In genomic region chr19:39390759-39391592, GRCh38 we compare ENCODE assay signal across 8 cellular contexts. TPM values are rescaled to one million over a fixed set of nuclear protein-coding genes. Genes with fewer than 3 reads are reported as not detected.
DNase-seq lines count a peak whose midpoint lies in the region; ATAC-seq, FAIRE-seq and TF ChIP-seq lines count a peak whose summit lies in the region.

TSS of gene MED29 (plus strand) at chr19:39391378. CDS start at chr19:39391423, 45 bp downstream.
TSS of gene PAF1 (minus strand) at chr19:39391106. CDS start at chr19:39390864, 242 bp downstream.

- H3K4me3 ChIP-seq in BJ (ENCODE audit: low read depth, low read length): peak within 1 kb of the TSS; percentile 100

- ATAC-seq in HG03460 (IDR thresholded peaks at IDR 0.05; ENCODE audit: unreplicated experiment): peak; percentile 82

- no peaks in the 10 kb centered on the region for H3K27me3 ChIP-seq in BJ (ENCODE audit: control insufficient read depth, insufficient read depth, low read length)

- POLR2A ChIA-PET in BJ (lab: Charles Lee): interaction anchor here (0.5 to 1.4 kb wide), 6 partner anchors 15 to 48 kb away, joined by 3 to 11 read pairs (median 4); partner anchors contain the start of genes RPS16 and ZFP36

- peak; percentile 99 for DNase-seq in BJ (ENCODE audit: low read depth)
- peak; percentile 99 for DNase-seq in GM19240 (ENCODE audit: insufficient read length, low spot score)
- DNase-seq in NCI-H526 (lab: John Stamatoyannopoulos, UW): peak; percentile 100
- DNase-seq in activated CD4-positive, alpha-beta T cell treated with anti-CD3 and anti-CD28 coated beads for 48 hours: peak; percentile 97
- DNase-seq in kidney tubule cell (ENCODE audit: low spot score): peak; percentile 100
- DNase-seq in stimulated activated CD4-positive, alpha-beta T cell treated with anti-CD3 and anti-CD28 coated beads, Interleukin-1b, Interleukin-23, amount 100 ng/mL, for 24 hours (ENCODE audit: low read depth in 4 of 4, low spot score in 1 of 4): peak; percentile 78 to 92 (median 90)

- CTCF ChIA-PET in BJ (lab: Yijun Ruan, JAX): interaction anchor here (1.0 to 2.2 kb wide), 7 partner anchors 12 to 63 kb away, joined by 3 to 10 read pairs (median 4); partner anchors contain the start of genes PLEKHG2 and SAMD4B

- TF ChIP-seq CTCF in BJ (IDR thresholded peaks at IDR 0.05; ENCODE audit: insufficient read depth, low read depth, low read length): 0 out of 2 replicates have a peak, but pooled peaks have one; percentile 4

- peak; percentile 96 for FAIRE-seq in colon (lab: Jason Lieb, UNC)

- H3K36me3 ChIP-seq in BJ (ENCODE audit: control insufficient read depth, insufficient read depth, low read length): peaks cover 24% of the 10 kb centered on the region

RNA-seq across cellular contexts. Expression of gene MED29, which starts in this region (rescaled TPM):
- 28.5 and 36.6 TPM in 2 replicates for polyA plus RNA-seq in BJ (2011; rRNA removed)
- 19.2 and 30.1 TPM in 2 replicates for polyA minus RNA-seq in BJ (2011; rRNA and poly(A)+ RNA removed)

RNA-seq across cellular contexts. Expression of gene PAF1, which starts in this region (rescaled TPM):
- polyA plus RNA-seq in BJ (2011; rRNA removed): 50.2 and 51.8 TPM in 2 replicates
- polyA minus RNA-seq in BJ (2011; rRNA and poly(A)+ RNA removed): 30.1 and 41.0 TPM in 2 replicates

Comparison
In these comparisons a context has a peak if more than half of its experiments do, and no peak if none do; other contexts are left out.
1. Peak in every context shown above with its lines: DNase-seq, ATAC-seq and H3K4me3 ChIP-seq.